Comparison of ENCODE assay signal across 15 cellular contexts in genomic region chr13:83877901-83878300, GRCh38. TPM values are rescaled to one million over a fixed set of nuclear protein-coding genes. Genes with fewer than 3 reads are reported as not detected.
"Had no signal": no experiment of that assay in that cellular context is flagged by ENCODE, and none has a peak within 500 bp of the region (broad histone marks: within the 10 kb centered on the region; RNA-seq: fewer than 3 reads in every experiment).

No MANE protein-coding gene starts in this region.

- H3K9me3 Mint-ChIP-seq: activated naive CD4-positive, alpha-beta T cell treated with anti-CD3 and anti-CD28 coated beads for 36 hours; activated T-helper 17 cell treated with anti-CD3 and anti-CD28 coated beads, Interleukin-2, amount 50 U/mL, for 72 hours had no signal

- H3K4me3 ChIP-seq: stomach, tibial artery, uterus had no signal

- H3K9me3 ChIP-seq: pancreas, tibial artery, uterus had no signal

- H3K27ac ChIP-seq: pancreas, stomach, tibial artery, uterus had no signal

- H3K36me3 ChIP-seq: pancreas, stomach, tibial artery, uterus had no signal

- H3K4me3 Mint-ChIP-seq: activated B cell treated with CpG ODN at 0.5 μM for 24 hours; activated CD4-positive, alpha-beta T cell treated with anti-CD3 and anti-CD28 coated beads, Interleukin-2, amount 10 ng/mL, durations not matched to agents 24 days and 14 days; activated naive CD4-positive, alpha-beta T cell treated with anti-CD3 and anti-CD28 coated beads for 36 hours had no signal

- DNase-seq: activated B cell treated with CpG ODN at 0.5 μM for 24 hours; activated CD4-positive, alpha-beta T cell treated with anti-CD3 and anti-CD28 coated beads, Interleukin-2, amount 10 ng/mL, durations not matched to agents 24 days and 14 days; activated CD8-positive, alpha-beta memory T cell treated with anti-CD3 and anti-CD28 coated beads for 24 hours; activated naive CD4-positive, alpha-beta T cell treated with anti-CD3 and anti-CD28 coated beads for 36 hours; central memory CD4-positive, alpha-beta T cell; left ventricle myocardium superior; mesendoderm; pancreas; stomach; tibial artery; uterus had no signal

- H3K27me3 ChIP-seq: pancreas had no signal

- H3K27ac Mint-ChIP-seq: activated B cell treated with CpG ODN at 0.5 μM for 24 hours; activated CD4-positive, alpha-beta T cell treated with anti-CD3 and anti-CD28 coated beads, Interleukin-2, amount 10 ng/mL, durations not matched to agents 24 days and 14 days; activated naive CD4-positive, alpha-beta T cell treated with anti-CD3 and anti-CD28 coated beads for 36 hours; activated T-helper 17 cell treated with anti-CD3 and anti-CD28 coated beads, Interleukin-2, amount 50 U/mL, for 72 hours had no signal

- ATAC-seq: activated T-helper 17 cell treated with anti-CD3 and anti-CD28 coated beads, Interleukin-2, amount 50 U/mL, for 72 hours; esophagus mucosa; left ventricle myocardium superior; pancreas had no signal

- H3K4me1 Mint-ChIP-seq: activated B cell treated with CpG ODN at 0.5 μM for 24 hours had no signal

- H3K4me1 ChIP-seq: uterus had no signal

RNA-seq across cellular contexts. Expression of gene SLITRK1, which starts 4.4 kb away (rescaled TPM):
- total RNA-seq: activated B cell treated with CpG ODN at 0.5 μM for 24 hours; activated CD4-positive, alpha-beta T cell treated with anti-CD3 and anti-CD28 coated beads, Interleukin-2, amount 10 ng/mL, durations not matched to agents 24 days and 14 days; activated naive CD4-positive, alpha-beta T cell treated with anti-CD3 and anti-CD28 coated beads for 36 hours; activated T-helper 17 cell treated with anti-CD3 and anti-CD28 coated beads, Interleukin-2, amount 50 U/mL, for 72 hours; esophagus mucosa; fibroblast of villous mesenchyme; left ventricle myocardium superior had no signal
- polyA plus RNA-seq: keratinocyte had no signal
